12 cellular contexts compared by ENCODE assay signal in the genomic region with DNA sequence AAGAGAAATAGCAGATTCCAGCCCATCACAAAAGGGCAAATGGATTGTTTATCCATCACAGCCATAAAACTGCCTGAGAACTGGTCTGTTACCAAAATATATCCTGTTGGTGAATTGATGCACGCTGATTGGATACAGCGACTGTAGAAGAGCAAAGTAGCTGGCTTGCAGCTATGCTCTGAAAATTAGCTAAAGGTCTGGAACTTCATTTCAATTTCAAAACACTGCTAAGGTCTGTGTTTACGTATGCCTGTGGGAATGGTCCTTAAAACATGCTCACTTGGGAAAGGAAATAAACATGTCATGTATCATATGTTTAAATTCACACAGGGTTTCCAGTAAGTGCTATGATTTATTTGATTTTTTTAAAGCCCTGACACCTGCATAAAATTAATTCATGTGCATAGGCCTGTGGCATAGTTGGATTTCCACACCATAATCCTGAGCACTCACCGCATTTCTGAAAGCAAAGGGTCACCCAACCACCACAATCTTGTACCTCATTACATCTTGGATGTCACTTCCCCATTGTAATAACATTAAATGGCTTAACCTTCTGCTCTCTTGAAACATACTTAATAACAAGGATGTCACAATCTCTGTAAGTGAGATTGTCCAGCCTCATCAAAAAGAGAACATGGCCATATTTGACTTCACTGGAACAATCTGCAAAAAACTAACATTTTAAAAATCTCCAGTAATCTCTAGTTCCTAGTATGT.
"Had no signal": no experiment of that assay in that cellular context is flagged by ENCODE, and none has a peak within 500 bp of the region (broad histone marks: within the 10 kb centered on the region; RNA-seq: fewer than 3 reads in every experiment).

No MANE protein-coding gene starts in this region.

- H3K36me3 ChIP-seq: gastrocnemius medialis, left ventricle myocardium inferior, neural progenitor cell, stomach, thoracic aorta had no signal

- ATAC-seq: gastrocnemius medialis had no signal

- H3K9me3 ChIP-seq: gastrocnemius medialis, left ventricle myocardium inferior, stomach, thoracic aorta had no signal

- H3K4me3 ChIP-seq: coronary artery, gastrocnemius medialis, left ventricle myocardium inferior, neural progenitor cell, stomach, thoracic aorta had no signal

- H3K27me3 ChIP-seq: gastrocnemius medialis, neural progenitor cell, stomach had no signal

- DNase-seq: activated CD4-positive, alpha-beta memory T cell treated with anti-CD3 and anti-CD28 coated beads for 36 hours; caudate nucleus; effector CD4-positive, alpha-beta T cell; gastrocnemius medialis; islet precursor cell; left ventricle myocardium inferior; small intestine; stomach had no signal

- H3K4me1 ChIP-seq: gastrocnemius medialis, parathyroid adenoma had no signal
